In genomic region chr3:149131594-149131993, GRCh38 we compare ENCODE assay signal across 9 cellular contexts. TPM values are rescaled to one million over a fixed set of nuclear protein-coding genes. Genes with fewer than 3 reads are reported as not detected.
DNase-seq lines count a peak whose midpoint lies in the region; ATAC-seq and TF ChIP-seq lines count a peak whose summit lies in the region.
"Had no signal": no experiment of that assay in that cellular context is flagged by ENCODE, and none has a peak within 500 bp of the region (broad histone marks: within the 10 kb centered on the region; RNA-seq: fewer than 3 reads in every experiment).

No MANE protein-coding gene starts in this region.

- peak overlapping the region; percentile 91 for H3K4me3 Mint-ChIP-seq in stimulated activated effector memory CD8-positive, alpha-beta T cell treated with anti-CD3 and anti-CD28 coated beads, Interleukin-12 subunit alpha, Interleukin-12 subunit beta, amount 100 ng/mL, for 72 hours

- ATAC-seq in stimulated activated effector memory CD8-positive, alpha-beta T cell treated with anti-CD3 and anti-CD28 coated beads, Interleukin-12 subunit alpha, Interleukin-12 subunit beta, amount 100 ng/mL, for 72 hours = peak; percentile 33
- no peak for ATAC-seq in GM21447 (IDR thresholded peaks at IDR 0.05; ENCODE audit: unreplicated experiment)

- H3K9me3 ChIP-seq in GM23248 (ENCODE audit: low read depth) (no peaks in the 10 kb centered on the region), SU-DHL-6 (ENCODE audit: insufficient read depth, low read length) (no peaks in the 10 kb centered on the region), hepatocyte (ENCODE audit: low read depth) (no peaks in the 10 kb centered on the region)

- DNase-seq in GM23248 (peak; percentile 13), hepatocyte (ENCODE audit: low spot score) (no peak), NCI-H526 treated with DMSO at 0.1 percent for 48 hours (lab: John Stamatoyannopoulos, UW) (no peak), LoVo (ENCODE audit: low spot score) (no peak)
- no peak for DNase-seq in stimulated activated effector memory CD8-positive, alpha-beta T cell treated with anti-CD3 and anti-CD28 coated beads, Interleukin-12 subunit alpha, Interleukin-12 subunit beta, amount 100 ng/mL, for 72 hours (ENCODE audit: low spot score in 2 of 2)
- DNase-seq: activated CD8-positive, alpha-beta memory T cell treated with anti-CD3 and anti-CD28 coated beads, Interleukin-2, amount 50 U/mL, for 48 hours; NCI-H1417 treated with DMSO at 0.1 percent for 48 hours had no signal

- H3K9me2 ChIP-seq in GM23248 (ENCODE audit: insufficient read depth) (no peaks in the 10 kb centered on the region), SU-DHL-6 (replicated peaks; ENCODE audit: insufficient read depth, low read length) (no peaks in the 10 kb centered on the region), hepatocyte (replicated peaks; ENCODE audit: insufficient read depth) (no peaks in the 10 kb centered on the region)

- H3K27me3 ChIP-seq in GM23248 (replicated peaks; ENCODE audit: insufficient read depth) = no peaks in the 10 kb centered on the region
- no peaks in the 10 kb centered on the region for H3K27me3 ChIP-seq in SU-DHL-6 (ENCODE audit: low read length)
- no peaks in the 10 kb centered on the region for H3K27me3 ChIP-seq in hepatocyte

- H3K79me2 ChIP-seq in GM23248 (ENCODE audit: insufficient read depth) = peaks cover 67% of the 10 kb centered on the region
- H3K79me2 ChIP-seq in SU-DHL-6 (ENCODE audit: insufficient read depth, low read length) = peaks cover 68% of the 10 kb centered on the region
- peaks cover 63% of the 10 kb centered on the region for H3K79me2 ChIP-seq in hepatocyte

- TF ChIP-seq CTCF in SU-DHL-6 (IDR thresholded peaks at IDR 0.05; ENCODE audit: insufficient read depth, low read length, poor library complexity, severe bottlenecking) (no peak), hepatocyte (IDR thresholded peaks at IDR 0.05; ENCODE audit: poor library complexity) (no peak)

- 35 to 40% methylated on average over 4 of the region's 4 CpGs for WGBS in GM23248 (ENCODE audit: low coverage in 1 of 2, low lambda C conversion rate in 2 of 2, missing lambda C conversion rate in 2 of 2), 2 experiments
- 72% methylated on average over 4 of the region's 4 CpGs for WGBS in hepatocyte (ENCODE audit: low lambda C conversion rate, missing lambda C conversion rate)

- H3K4me1 ChIP-seq in GM23248 (ENCODE audit: insufficient read depth) = peaks cover 23% of the 10 kb centered on the region
- peaks cover 18% of the 10 kb centered on the region for H3K4me1 ChIP-seq in hepatocyte (ENCODE audit: insufficient read depth)

- peak overlapping the region; percentile 90 for H3K4me3 ChIP-seq in GM23248
- H3K4me3 ChIP-seq in SU-DHL-6 (ENCODE audit: insufficient read depth, low read length, poor library complexity, severe bottlenecking) = peak overlapping the region; percentile 92
- H3K4me3 ChIP-seq in hepatocyte = no peak overlapping the region

- H3K4me2 ChIP-seq in GM23248 (ENCODE audit: unreplicated experiment) (peak overlapping the region; percentile 90), SU-DHL-6 (ENCODE audit: low read depth, low read length, poor library complexity, severe bottlenecking) (peak overlapping the region; percentile 96), hepatocyte (peak overlapping the region; percentile 82)

- peak overlapping the region; percentile 4 for H3K27ac Mint-ChIP-seq in stimulated activated effector memory CD8-positive, alpha-beta T cell treated with anti-CD3 and anti-CD28 coated beads, Interleukin-12 subunit alpha, Interleukin-12 subunit beta, amount 100 ng/mL, for 72 hours

- peaks cover 45% of the 10 kb centered on the region for H3K4me1 Mint-ChIP-seq in stimulated activated effector memory CD8-positive, alpha-beta T cell treated with anti-CD3 and anti-CD28 coated beads, Interleukin-12 subunit alpha, Interleukin-12 subunit beta, amount 100 ng/mL, for 72 hours

- H4K20me1 ChIP-seq in GM23248 (ENCODE audit: insufficient read depth) = no peaks in the 10 kb centered on the region
- 0 out of 2 replicates have a peak, but pooled peaks cover 3% of the 10 kb centered on the region for H4K20me1 ChIP-seq in SU-DHL-6 (ENCODE audit: low read depth, low read length)
- no peaks in the 10 kb centered on the region for H4K20me1 ChIP-seq in hepatocyte (ENCODE audit: insufficient read depth, poor library complexity, severe bottlenecking)

- H3K9ac ChIP-seq in GM23248 (peak overlapping the region; percentile 12; the same call in 1 of the 2 replicates), SU-DHL-6 (ENCODE audit: low read length) (peak overlapping the region; percentile 84)

- H3K27ac ChIP-seq in GM23248 = peak overlapping the region; percentile 13; the same call in 1 of the 2 replicates
- H3K27ac ChIP-seq in SU-DHL-6 (ENCODE audit: low read depth, low read length) = peak overlapping the region; percentile 66; the same call in 1 of the 2 replicates
- peak overlapping the region; percentile 28 for H3K27ac ChIP-seq in hepatocyte

- H3K36me3 ChIP-seq in GM23248 (ENCODE audit: low read depth) (no peaks in the 10 kb centered on the region), SU-DHL-6 (ENCODE audit: low read length) (peaks cover 8% of the 10 kb centered on the region; the same call in 1 of the 2 replicates), hepatocyte (replicated peaks; ENCODE audit: insufficient read depth, low read depth) (no peaks in the 10 kb centered on the region)

- peaks cover 20% of the 10 kb centered on the region for H3F3A ChIP-seq in GM23248 (ENCODE audit: insufficient read depth)
- 0 out of 2 replicates have a peak, but pooled peaks cover 3% of the 10 kb centered on the region for H3F3A ChIP-seq in SU-DHL-6 (ENCODE audit: insufficient read depth)

- H2AFZ ChIP-seq in GM23248 (peak overlapping the region; percentile 44), SU-DHL-6 (ENCODE audit: low read depth, low read length, severe bottlenecking) (no peak overlapping the region), hepatocyte (no peak overlapping the region)

- in situ Hi-C loops in GM23248 (cut with MboI) = no loop called here

- H3K36me3 Mint-ChIP-seq in stimulated activated effector memory CD8-positive, alpha-beta T cell treated with anti-CD3 and anti-CD28 coated beads, Interleukin-12 subunit alpha, Interleukin-12 subunit beta, amount 100 ng/mL, for 72 hours = peaks cover 5% of the 10 kb centered on the region

- H3K9me3 Mint-ChIP-seq in stimulated activated effector memory CD8-positive, alpha-beta T cell treated with anti-CD3 and anti-CD28 coated beads, Interleukin-12 subunit alpha, Interleukin-12 subunit beta, amount 100 ng/mL, for 72 hours = no peaks in the 10 kb centered on the region

RNA-seq across cellular contexts. Expression of gene HPS3, which starts 2.2 kb away (rescaled TPM):
- 14.5 and 19.7 TPM in 2 replicates for total RNA-seq in GM23248 (2014; rRNA removed; shearing (Covaris generic))
- 17.4 and 18.4 TPM in 2 replicates for polyA plus RNA-seq in GM23248 (2016; fragmentation: Nextera tagmentation; extraction: Ambion mirVana)
- total RNA-seq in hepatocyte = 17.6 and 24.2 TPM in 2 replicates
- 14.1 and 14.2 TPM in 2 replicates for polyA plus RNA-seq in hepatocyte

RNA-seq across cellular contexts. Expression of gene HLTF, which starts 45.3 kb away (rescaled TPM):
- 20.6 and 25.0 TPM in 2 replicates for total RNA-seq in GM23248 (2014; rRNA removed; shearing (Covaris generic))
- polyA plus RNA-seq in GM23248 (2016; fragmentation: Nextera tagmentation; extraction: Ambion mirVana) (28.6 and 33.6 TPM in 2 replicates), hepatocyte (14.9 and 15.9 TPM in 2 replicates)
- total RNA-seq in hepatocyte = 21.5 and 29.4 TPM in 2 replicates

Comparison
In these comparisons a context has a peak if more than half of its experiments do, and no peak if none do; other contexts are left out.
1. H3K27ac ChIP-seq: peak in every context shown above with its lines; median percentile 66 in SU-DHL-6; 28 in hepatocyte; 13 in GM23248.